ENCODE assay signal across 8 cellular contexts in the genomic region with DNA sequence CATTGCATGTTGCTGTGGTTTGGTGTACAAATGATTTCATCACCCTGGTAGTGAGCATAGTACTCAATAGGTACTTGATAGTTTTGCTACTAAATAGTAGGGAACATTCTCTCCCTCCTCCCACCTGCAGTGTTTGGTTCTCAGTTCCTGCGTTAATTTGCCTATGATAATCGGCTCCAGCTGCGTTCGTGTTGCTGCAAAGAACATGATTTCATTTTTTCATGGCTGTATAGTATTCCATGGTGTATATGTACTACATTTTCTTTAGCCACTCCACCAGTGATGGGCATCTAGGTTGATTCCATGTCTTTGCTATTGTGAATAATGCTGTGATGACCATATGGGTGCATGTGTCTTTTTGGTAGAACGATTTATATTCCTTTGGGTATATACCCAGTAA.
"Had no signal": no experiment of that assay in that cellular context is flagged by ENCODE, and none has a peak within 500 bp of the region (broad histone marks: within the 10 kb centered on the region; RNA-seq: fewer than 3 reads in every experiment).

No MANE protein-coding gene starts in this region.

- H3K36me3 ChIP-seq: HAP-1 had no signal

- H3K27ac ChIP-seq: GM23248 had no signal

- H3K9me3 ChIP-seq: HAP-1 had no signal

- DNase-seq: GM23248, GOT3, H7, H9, HCEC 1CT, HFFc6 had no signal

- H3K4me3 ChIP-seq: GM23248, GM23338, HAP-1 had no signal
